Comparison of ENCODE assay signal across 1 cellular context in the genomic region with DNA sequence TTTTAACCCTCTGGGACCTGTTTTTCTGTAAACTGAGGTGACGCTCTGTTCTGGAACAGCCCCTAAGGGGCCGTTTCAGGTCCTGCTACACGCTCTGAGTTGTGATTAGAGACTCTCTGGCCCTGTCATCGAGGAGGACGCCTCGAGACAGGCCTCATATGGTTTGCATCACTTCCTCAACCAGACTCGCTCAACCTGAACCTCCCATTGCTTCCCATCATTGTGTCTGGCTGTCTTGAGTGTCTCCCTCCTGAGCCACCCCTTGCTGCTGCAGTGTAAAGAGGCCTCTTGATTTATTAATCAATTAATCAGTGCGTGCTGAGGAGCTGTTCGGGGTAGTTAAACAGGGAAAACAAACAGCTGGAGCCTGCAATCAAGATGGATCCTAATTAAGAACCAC.
TF ChIP-seq lines count a peak whose summit lies in the region.

No MANE protein-coding gene starts in this region.

TF ChIP-seq in GM23338, 12 proteins besides CTCF, POLR2A, EP300 and RAD21 (continued from another document):
- TF ChIP-seq, protein P1, sequence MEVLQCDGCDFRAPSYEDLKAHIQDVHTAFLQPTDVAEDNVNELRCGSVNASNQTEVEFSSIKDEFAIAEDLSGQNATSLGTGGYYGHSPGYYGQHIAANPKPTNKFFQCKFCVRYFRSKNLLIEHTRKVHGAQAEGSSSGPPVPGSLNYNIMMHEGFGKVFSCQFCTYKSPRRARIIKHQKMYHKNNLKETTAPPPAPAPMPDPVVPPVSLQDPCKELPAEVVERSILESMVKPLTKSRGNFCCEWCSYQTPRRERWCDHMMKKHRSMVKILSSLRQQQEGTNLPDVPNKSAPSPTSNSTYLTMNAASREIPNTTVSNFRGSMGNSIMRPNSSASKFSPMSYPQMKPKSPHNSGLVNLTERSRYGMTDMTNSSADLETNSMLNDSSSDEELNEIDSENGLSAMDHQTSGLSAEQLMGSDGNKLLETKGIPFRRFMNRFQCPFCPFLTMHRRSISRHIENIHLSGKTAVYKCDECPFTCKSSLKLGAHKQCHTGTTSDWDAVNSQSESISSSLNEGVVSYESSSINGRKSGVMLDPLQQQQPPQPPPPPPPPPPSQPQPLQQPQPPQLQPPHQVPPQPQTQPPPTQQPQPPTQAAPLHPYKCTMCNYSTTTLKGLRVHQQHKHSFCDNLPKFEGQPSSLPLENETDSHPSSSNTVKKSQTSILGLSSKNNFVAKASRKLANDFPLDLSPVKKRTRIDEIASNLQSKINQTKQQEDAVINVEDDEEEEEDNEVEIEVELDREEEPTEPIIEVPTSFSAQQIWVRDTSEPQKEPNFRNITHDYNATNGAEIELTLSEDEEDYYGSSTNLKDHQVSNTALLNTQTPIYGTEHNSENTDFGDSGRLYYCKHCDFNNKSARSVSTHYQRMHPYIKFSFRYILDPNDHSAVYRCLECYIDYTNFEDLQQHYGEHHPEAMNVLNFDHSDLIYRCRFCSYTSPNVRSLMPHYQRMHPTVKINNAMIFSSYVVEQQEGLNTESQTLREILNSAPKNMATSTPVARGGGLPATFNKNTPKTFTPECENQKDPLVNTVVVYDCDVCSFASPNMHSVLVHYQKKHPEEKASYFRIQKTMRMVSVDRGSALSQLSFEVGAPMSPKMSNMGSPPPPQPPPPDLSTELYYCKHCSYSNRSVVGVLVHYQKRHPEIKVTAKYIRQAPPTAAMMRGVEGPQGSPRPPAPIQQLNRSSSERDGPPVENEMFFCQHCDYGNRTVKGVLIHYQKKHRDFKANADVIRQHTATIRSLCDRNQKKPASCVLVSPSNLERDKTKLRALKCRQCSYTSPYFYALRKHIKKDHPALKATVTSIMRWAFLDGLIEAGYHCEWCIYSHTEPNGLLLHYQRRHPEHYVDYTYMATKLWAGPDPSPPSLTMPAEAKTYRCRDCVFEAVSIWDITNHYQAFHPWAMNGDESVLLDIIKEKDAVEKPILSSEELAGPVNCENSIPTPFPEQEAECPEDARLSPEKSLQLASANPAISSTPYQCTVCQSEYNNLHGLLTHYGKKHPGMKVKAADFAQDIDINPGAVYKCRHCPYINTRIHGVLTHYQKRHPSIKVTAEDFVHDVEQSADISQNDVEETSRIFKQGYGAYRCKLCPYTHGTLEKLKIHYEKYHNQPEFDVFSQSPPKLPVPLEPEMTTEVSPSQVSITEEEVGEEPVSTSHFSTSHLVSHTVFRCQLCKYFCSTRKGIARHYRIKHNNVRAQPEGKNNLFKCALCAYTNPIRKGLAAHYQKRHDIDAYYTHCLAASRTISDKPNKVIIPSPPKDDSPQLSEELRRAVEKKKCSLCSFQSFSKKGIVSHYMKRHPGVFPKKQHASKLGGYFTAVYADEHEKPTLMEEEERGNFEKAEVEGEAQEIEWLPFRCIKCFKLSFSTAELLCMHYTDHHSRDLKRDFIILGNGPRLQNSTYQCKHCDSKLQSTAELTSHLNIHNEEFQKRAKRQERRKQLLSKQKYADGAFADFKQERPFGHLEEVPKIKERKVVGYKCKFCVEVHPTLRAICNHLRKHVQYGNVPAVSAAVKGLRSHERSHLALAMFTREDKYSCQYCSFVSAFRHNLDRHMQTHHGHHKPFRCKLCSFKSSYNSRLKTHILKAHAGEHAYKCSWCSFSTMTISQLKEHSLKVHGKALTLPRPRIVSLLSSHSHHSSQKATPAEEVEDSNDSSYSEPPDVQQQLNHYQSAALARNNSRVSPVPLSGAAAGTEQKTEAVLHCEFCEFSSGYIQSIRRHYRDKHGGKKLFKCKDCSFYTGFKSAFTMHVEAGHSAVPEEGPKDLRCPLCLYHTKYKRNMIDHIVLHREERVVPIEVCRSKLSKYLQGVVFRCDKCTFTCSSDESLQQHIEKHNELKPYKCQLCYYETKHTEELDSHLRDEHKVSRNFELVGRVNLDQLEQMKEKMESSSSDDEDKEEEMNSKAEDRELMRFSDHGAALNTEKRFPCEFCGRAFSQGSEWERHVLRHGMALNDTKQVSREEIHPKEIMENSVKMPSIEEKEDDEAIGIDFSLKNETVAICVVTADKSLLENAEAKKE (CRISPR knock-in tag; IDR thresholded peaks at IDR 0.05) = no peak
- TF ChIP-seq JUNB (IDR thresholded peaks at IDR 0.05; ENCODE audit: unreplicated experiment) (no peak), NANOG (IDR thresholded peaks at IDR 0.05; ENCODE audit: borderline replicate concordance) (no peak), POLR2AphosphoS5 (IDR thresholded peaks at IDR 0.05; ENCODE audit: low read depth) (no peak), ZNF331 (CRISPR knock-in tag; IDR thresholded peaks at IDR 0.05; ENCODE audit: low read depth) (no peak), STAT1 (IDR thresholded peaks at IDR 0.05; ENCODE audit: unreplicated experiment) (no peak), EZH2 (IDR thresholded peaks at IDR 0.05; ENCODE audit: low read depth, unreplicated experiment) (no peak)
- TF ChIP-seq, protein P2, sequence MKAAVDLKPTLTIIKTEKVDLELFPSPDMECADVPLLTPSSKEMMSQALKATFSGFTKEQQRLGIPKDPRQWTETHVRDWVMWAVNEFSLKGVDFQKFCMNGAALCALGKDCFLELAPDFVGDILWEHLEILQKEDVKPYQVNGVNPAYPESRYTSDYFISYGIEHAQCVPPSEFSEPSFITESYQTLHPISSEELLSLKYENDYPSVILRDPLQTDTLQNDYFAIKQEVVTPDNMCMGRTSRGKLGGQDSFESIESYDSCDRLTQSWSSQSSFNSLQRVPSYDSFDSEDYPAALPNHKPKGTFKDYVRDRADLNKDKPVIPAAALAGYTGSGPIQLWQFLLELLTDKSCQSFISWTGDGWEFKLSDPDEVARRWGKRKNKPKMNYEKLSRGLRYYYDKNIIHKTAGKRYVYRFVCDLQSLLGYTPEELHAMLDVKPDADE (IDR thresholded peaks at IDR 0.05) = no peak
TF ChIP-seq in GM23338: peak in this region for 0.
